Comparison of ENCODE assay signal across 7 cellular contexts in the genomic region with DNA sequence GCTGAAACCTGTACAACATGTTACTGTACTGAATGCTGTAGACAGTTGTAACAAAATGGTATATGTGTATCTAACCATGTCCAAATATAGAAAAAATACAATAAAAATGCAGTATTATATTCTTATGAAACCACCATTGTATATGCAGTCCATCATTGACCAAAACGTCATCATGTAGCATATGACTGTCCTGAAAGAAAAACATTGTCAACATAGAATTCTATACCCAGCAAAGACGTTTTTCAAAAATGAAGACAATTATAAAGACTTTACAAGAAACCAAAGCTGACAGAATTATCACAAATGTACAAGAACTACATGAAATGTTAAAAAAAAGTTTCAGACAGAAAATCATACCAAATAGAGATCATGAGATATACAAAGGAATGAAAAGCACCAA.
"Had no signal": no experiment of that assay in that cellular context is flagged by ENCODE, and none has a peak within 500 bp of the region (broad histone marks: within the 10 kb centered on the region; RNA-seq: fewer than 3 reads in every experiment).

No MANE protein-coding gene starts in this region.

- FAIRE-seq: G401.6, GM12878, GM12891, GM18507, GM19239 had no signal

- H3K4me3 ChIP-seq: GM12878 had no signal

- DNase-seq: GDM1, GF-D8 had no signal
